Comparison of ENCODE assay signal across 21 cellular contexts in genomic region chr2:237869357-237870102, GRCh38. TPM values are rescaled to one million over a fixed set of nuclear protein-coding genes. Genes with fewer than 3 reads are reported as not detected.
A peak's percentile ranks its signal among the peaks of the same experiment; 100 is the strongest.
DNase-seq lines count a peak whose midpoint lies in the region; ATAC-seq and TF ChIP-seq lines count a peak whose summit lies in the region.
"Had no signal": no experiment of that assay in that cellular context is flagged by ENCODE, and none has a peak within 500 bp of the region (broad histone marks: within the 10 kb centered on the region; RNA-seq: fewer than 3 reads in every experiment).

No MANE protein-coding gene starts in this region.

- CTCF ChIA-PET in activated CD4-positive, alpha-beta T cell treated with anti-CD3 and anti-CD28 coated beads for 36 hours (lab: Charles Lee) = no interaction called here

- peak; percentile 35 for DNase-seq in activated CD4-positive, alpha-beta T cell treated with anti-CD3 and anti-CD28 coated beads for 36 hours
- DNase-seq in activated CD4-positive, alpha-beta T cell treated with anti-CD3 and anti-CD28 coated beads, Interleukin-2, amount 10 ng/mL, durations not matched to agents 24 days and 14 days = no peak
- DNase-seq in ascending aorta (ENCODE audit: low spot score in 2 of 2) (peak in 1 of 2 donors; percentile 57), sigmoid colon (peak; percentile 38), HPDE6-E6E7 (ENCODE audit: extremely low spot score) (no peak)
- DNase-seq: 8988T; activated naive CD4-positive, alpha-beta T cell treated with anti-CD3 and anti-CD28 coated beads, Interleukin-2, amount 10 ng/mL, durations not matched to agents 7 days and 5 days; CD8-positive, alpha-beta memory T cell; dermis blood vessel endothelial cell; HCEC 1CT; NCI-H1048; NCI-H187; NCI-H524 treated with DMSO at 0.1 percent for 48 hours; T-helper 1 cell had no signal

- H3K27me3 Mint-ChIP-seq in activated CD4-positive, alpha-beta T cell treated with anti-CD3 and anti-CD28 coated beads for 36 hours = peaks cover 18% of the 10 kb centered on the region
- peaks cover 26% of the 10 kb centered on the region for H3K27me3 Mint-ChIP-seq in activated CD4-positive, alpha-beta T cell treated with anti-CD3 and anti-CD28 coated beads, Interleukin-2, amount 10 ng/mL, durations not matched to agents 24 days and 14 days

- no peak overlapping the region for H3K4me3 ChIP-seq in ascending aorta
- no peak overlapping the region for H3K4me3 ChIP-seq in sigmoid colon
- H3K4me3 ChIP-seq: lung, prostate gland, suprapubic skin had no signal

- H3K9me3 ChIP-seq in ascending aorta = no peaks in the 10 kb centered on the region
- H3K9me3 ChIP-seq in sigmoid colon = no peaks in the 10 kb centered on the region
- H3K9me3 ChIP-seq: prostate gland, suprapubic skin had no signal

- H3K27me3 ChIP-seq in ascending aorta (no peaks in the 10 kb centered on the region), sigmoid colon (no peaks in the 10 kb centered on the region)

- no peaks in the 10 kb centered on the region for H3K36me3 Mint-ChIP-seq in activated CD4-positive, alpha-beta T cell treated with anti-CD3 and anti-CD28 coated beads for 36 hours (ENCODE audit: low read depth)
- no peaks in the 10 kb centered on the region for H3K36me3 Mint-ChIP-seq in activated CD4-positive, alpha-beta T cell treated with anti-CD3 and anti-CD28 coated beads, Interleukin-2, amount 10 ng/mL, durations not matched to agents 24 days and 14 days (ENCODE audit: low read depth)

- ATAC-seq in activated CD4-positive, alpha-beta T cell treated with anti-CD3 and anti-CD28 coated beads for 36 hours = peak; percentile 55
- ATAC-seq in esophagus mucosa = no peak
- no peak for ATAC-seq in HG02938 (IDR thresholded peaks at IDR 0.05; ENCODE audit: unreplicated experiment)

- H3K4me3 Mint-ChIP-seq in activated CD4-positive, alpha-beta T cell treated with anti-CD3 and anti-CD28 coated beads for 36 hours = no peak overlapping the region
- no peak overlapping the region for H3K4me3 Mint-ChIP-seq in activated CD4-positive, alpha-beta T cell treated with anti-CD3 and anti-CD28 coated beads, Interleukin-2, amount 10 ng/mL, durations not matched to agents 24 days and 14 days
- H3K4me3 Mint-ChIP-seq: activated naive CD4-positive, alpha-beta T cell treated with anti-CD3 and anti-CD28 coated beads, Interleukin-2, amount 10 ng/mL, durations not matched to agents 7 days and 5 days; CD8-positive, alpha-beta memory T cell had no signal

- POLR2A ChIA-PET in activated CD4-positive, alpha-beta T cell treated with anti-CD3 and anti-CD28 coated beads for 36 hours (lab: Charles Lee) = no interaction called here

- peaks cover 17% of the 10 kb centered on the region for H3K4me1 Mint-ChIP-seq in activated CD4-positive, alpha-beta T cell treated with anti-CD3 and anti-CD28 coated beads for 36 hours
- H3K4me1 Mint-ChIP-seq in activated CD4-positive, alpha-beta T cell treated with anti-CD3 and anti-CD28 coated beads, Interleukin-2, amount 10 ng/mL, durations not matched to agents 24 days and 14 days = peaks cover 36% of the 10 kb centered on the region

- H3K27ac Mint-ChIP-seq in activated CD4-positive, alpha-beta T cell treated with anti-CD3 and anti-CD28 coated beads for 36 hours = peak overlapping the region; percentile 4
- H3K27ac Mint-ChIP-seq in activated CD4-positive, alpha-beta T cell treated with anti-CD3 and anti-CD28 coated beads, Interleukin-2, amount 10 ng/mL, durations not matched to agents 24 days and 14 days = no peak overlapping the region
- H3K27ac Mint-ChIP-seq: activated naive CD4-positive, alpha-beta T cell treated with anti-CD3 and anti-CD28 coated beads, Interleukin-2, amount 10 ng/mL, durations not matched to agents 7 days and 5 days had no signal

- no peak for TF ChIP-seq POLR2A in sigmoid colon (IDR thresholded peaks at IDR 0.05)

- H3K36me3 ChIP-seq in ascending aorta = peaks cover 0 to 9% of the 10 kb centered on the region in 2 donors
- H3K36me3 ChIP-seq in sigmoid colon = no peaks in the 10 kb centered on the region
- H3K36me3 ChIP-seq: prostate gland, suprapubic skin had no signal

- TF ChIP-seq CTCF in 22Rv1 (IDR thresholded peaks at IDR 0.05) = no peak
- TF ChIP-seq CTCF in ascending aorta (IDR thresholded peaks at IDR 0.05) = no peak
- TF ChIP-seq CTCF in sigmoid colon (IDR thresholded peaks at IDR 0.05) = no peak

- 0 out of 2 replicates have a peak overlapping the region, but pooled peaks have one; percentile 4 for H3K27ac ChIP-seq in 22Rv1
- peak overlapping the region; percentile 75 to 98 for H3K27ac ChIP-seq in ascending aorta
- H3K27ac ChIP-seq in sigmoid colon = peak overlapping the region; percentile 91 to 97 (median 96)
- H3K27ac ChIP-seq: prostate gland, suprapubic skin had no signal

- no peaks in the 10 kb centered on the region for H3K9me3 Mint-ChIP-seq in activated CD4-positive, alpha-beta T cell treated with anti-CD3 and anti-CD28 coated beads for 36 hours (ENCODE audit: low read depth)
- no peaks in the 10 kb centered on the region for H3K9me3 Mint-ChIP-seq in activated CD4-positive, alpha-beta T cell treated with anti-CD3 and anti-CD28 coated beads, Interleukin-2, amount 10 ng/mL, durations not matched to agents 24 days and 14 days
- H3K9me3 Mint-ChIP-seq: activated naive CD4-positive, alpha-beta T cell treated with anti-CD3 and anti-CD28 coated beads, Interleukin-2, amount 10 ng/mL, durations not matched to agents 7 days and 5 days; CD8-positive, alpha-beta memory T cell had no signal

- intact Hi-C loops in activated CD4-positive, alpha-beta T cell treated with anti-CD3 and anti-CD28 coated beads for 36 hours (cut with DNase I, micrococcal nuclease) = no loop called here
- intact Hi-C loops in activated CD4-positive, alpha-beta T cell treated with anti-CD3 and anti-CD28 coated beads, Interleukin-2, amount 10 ng/mL, durations not matched to agents 24 days and 14 days (cut with micrococcal nuclease) = no loop called here
- intact Hi-C loops in ascending aorta (cut with DNase I) = no loop called here
- intact Hi-C loops in sigmoid colon (cut with DNase I) = loop anchor here (10.0 kb wide), 1 partner anchor 1455 kb away; no protein-coding TSS in a partner anchor

- WGBS in sigmoid colon, 2 donors = 94 to 95% methylated on average over 20 of the region's 20 CpGs

- H3K4me1 ChIP-seq in ascending aorta (peaks cover 27 to 86% of the 10 kb centered on the region in 2 donors), sigmoid colon (peaks cover 0 to 100% (median 98%) of the 10 kb centered on the region in 4 donors)

- TF ChIP-seq EP300 in sigmoid colon (IDR thresholded peaks at IDR 0.05) = no peak

RNA-seq across cellular contexts. Expression of gene RAMP1, which starts 10.1 kb away (rescaled TPM):
- under 1 TPM; 0.30 to 0.32 TPM for total RNA-seq in activated CD4-positive, alpha-beta T cell treated with anti-CD3 and anti-CD28 coated beads for 36 hours
- total RNA-seq in activated CD4-positive, alpha-beta T cell treated with anti-CD3 and anti-CD28 coated beads, Interleukin-2, amount 10 ng/mL, durations not matched to agents 24 days and 14 days = 17.6 TPM in 2 replicates
- total RNA-seq in ascending aorta = 191 TPM
- 100 to 1,000 TPM; 324 to 788 (median 447) TPM for total RNA-seq in sigmoid colon
- 10 to 100 TPM in 2 of 3 donors, not detected in 1; 13.2 to 50.1 TPM for polyA plus RNA-seq in sigmoid colon
- 2.2 TPM for total RNA-seq in esophagus mucosa
- total RNA-seq: glomerular endothelial cell had no signal

Comparison
In these comparisons a context has a peak if more than half of its experiments do, and no peak if none do; other contexts are left out.
1. DNase-seq: peak in activated CD4-positive, alpha-beta T cell treated with anti-CD3 and anti-CD28 coated beads for 36 hours (single experiment) and sigmoid colon (single experiment); none in activated CD4-positive, alpha-beta T cell treated with anti-CD3 and anti-CD28 coated beads, Interleukin-2, amount 10 ng/mL, durations not matched to agents 24 days and 14 days (single experiment) and HPDE6-E6E7 (single experiment).
2. H3K27ac ChIP-seq: peak in every context shown above with its lines; median percentile 96 in sigmoid colon; 86 in ascending aorta; 4 in 22Rv1.
3. RNA of gene RAMP1, which starts 10.1 kb away (total RNA-seq): 324 to 788 TPM in sigmoid colon and 191 TPM in ascending aorta (single experiment); 17.6 TPM in activated CD4-positive, alpha-beta T cell treated with anti-CD3 and anti-CD28 coated beads, Interleukin-2, amount 10 ng/mL, durations not matched to agents 24 days and 14 days, 2.2 TPM in esophagus mucosa (single experiment) and 0.30 to 0.32 TPM in activated CD4-positive, alpha-beta T cell treated with anti-CD3 and anti-CD28 coated beads for 36 hours; every median in the first group is over 10 times any median in the second.